In genomic region chr10:18665079-18665478, GRCh38 we compare ENCODE assay signal across 18 cellular contexts.
"Had no signal": no experiment of that assay in that cellular context is flagged by ENCODE, and none has a peak within 500 bp of the region (broad histone marks: within the 10 kb centered on the region; RNA-seq: fewer than 3 reads in every experiment).

No MANE protein-coding gene starts in this region.

- H3K4me3 Mint-ChIP-seq: activated CD8-positive, alpha-beta T cell treated with anti-CD3 and anti-CD28 coated beads for 36 hours; activated T-cell treated with anti-CD3 and anti-CD28 coated beads, Interleukin-2, amount 50 U/mL, for 72 hours; central memory CD8-positive, alpha-beta T cell; dendritic cell treated with granulocyte-macrophage colony-stimulating factor and Interleukin-4, amounts not matched to agents 40 ng/mL and 50 ng/mL, for 4 days; effector memory CD8-positive, alpha-beta T cell; natural killer cell; stimulated activated naive CD8-positive, alpha-beta T cell treated with anti-CD3 and anti-CD28 coated beads, Interleukin-15, Interleukin-2, amounts not matched to agents 100 ng/mL and 50 ng/mL, for 24 hours had no signal

- H3K27me3 Mint-ChIP-seq: activated CD8-positive, alpha-beta T cell treated with anti-CD3 and anti-CD28 coated beads for 36 hours; central memory CD8-positive, alpha-beta T cell; dendritic cell treated with granulocyte-macrophage colony-stimulating factor and Interleukin-4, amounts not matched to agents 40 ng/mL and 50 ng/mL, for 4 days; effector memory CD8-positive, alpha-beta T cell; stimulated activated naive CD8-positive, alpha-beta T cell treated with anti-CD3 and anti-CD28 coated beads, Interleukin-15, Interleukin-2, amounts not matched to agents 100 ng/mL and 50 ng/mL, for 24 hours had no signal

- H3K27me3 ChIP-seq: body of pancreas, upper lobe of right lung had no signal

- ATAC-seq: activated CD8-positive, alpha-beta T cell treated with anti-CD3 and anti-CD28 coated beads for 36 hours; activated T-cell treated with anti-CD3 and anti-CD28 coated beads, Interleukin-2, amount 50 U/mL, for 72 hours; body of pancreas; effector memory CD8-positive, alpha-beta T cell; lower lobe of right lung; natural killer cell; psoas muscle; upper lobe of right lung had no signal

- H3K9me3 ChIP-seq: body of pancreas, lower lobe of right lung, psoas muscle, upper lobe of right lung had no signal

- H3K4me3 ChIP-seq: body of pancreas, lower lobe of right lung, psoas muscle, upper lobe of right lung had no signal

- H3K27ac ChIP-seq: lower lobe of right lung, psoas muscle, upper lobe of right lung had no signal

- H3K27ac Mint-ChIP-seq: activated CD8-positive, alpha-beta T cell treated with anti-CD3 and anti-CD28 coated beads for 36 hours; dendritic cell treated with granulocyte-macrophage colony-stimulating factor and Interleukin-4, amounts not matched to agents 40 ng/mL and 50 ng/mL, for 4 days; natural killer cell; stimulated activated naive CD8-positive, alpha-beta T cell treated with anti-CD3 and anti-CD28 coated beads, Interleukin-15, Interleukin-2, amounts not matched to agents 100 ng/mL and 50 ng/mL, for 24 hours had no signal

- DNase-seq: activated CD4-positive, alpha-beta T cell treated with anti-CD3 and anti-CD28 coated beads for 4 hours; activated CD8-positive, alpha-beta memory T cell treated with anti-CD3 and anti-CD28 coated beads, Interleukin-2, amount 50 U/mL, for 4 hours; activated CD8-positive, alpha-beta T cell treated with anti-CD3 and anti-CD28 coated beads for 36 hours; activated T-cell treated with anti-CD3 and anti-CD28 coated beads, Interleukin-2, amount 50 U/mL, for 72 hours; body of pancreas; effector memory CD8-positive, alpha-beta T cell; hippocampal formation; lower lobe of right lung; natural killer cell; occipital lobe; psoas muscle; stimulated activated CD4-positive, alpha-beta T cell treated with anti-CD3 and anti-CD28 coated beads, Interleukin-15, amount 100 ng/mL, for 24 hours; stimulated activated CD4-positive, alpha-beta T cell treated with anti-CD3 and anti-CD28 coated beads, Interleukin-4, amount 100 ng/mL, for 24 hours; T1000; upper lobe of right lung had no signal

- H3K36me3 Mint-ChIP-seq: natural killer cell had no signal

- H3K9me3 Mint-ChIP-seq: activated CD8-positive, alpha-beta T cell treated with anti-CD3 and anti-CD28 coated beads for 36 hours; activated T-cell treated with anti-CD3 and anti-CD28 coated beads, Interleukin-2, amount 50 U/mL, for 72 hours; central memory CD8-positive, alpha-beta T cell; dendritic cell treated with granulocyte-macrophage colony-stimulating factor and Interleukin-4, amounts not matched to agents 40 ng/mL and 50 ng/mL, for 4 days; effector memory CD8-positive, alpha-beta T cell; natural killer cell; stimulated activated naive CD8-positive, alpha-beta T cell treated with anti-CD3 and anti-CD28 coated beads, Interleukin-15, Interleukin-2, amounts not matched to agents 100 ng/mL and 50 ng/mL, for 24 hours had no signal
